In the genomic region with DNA sequence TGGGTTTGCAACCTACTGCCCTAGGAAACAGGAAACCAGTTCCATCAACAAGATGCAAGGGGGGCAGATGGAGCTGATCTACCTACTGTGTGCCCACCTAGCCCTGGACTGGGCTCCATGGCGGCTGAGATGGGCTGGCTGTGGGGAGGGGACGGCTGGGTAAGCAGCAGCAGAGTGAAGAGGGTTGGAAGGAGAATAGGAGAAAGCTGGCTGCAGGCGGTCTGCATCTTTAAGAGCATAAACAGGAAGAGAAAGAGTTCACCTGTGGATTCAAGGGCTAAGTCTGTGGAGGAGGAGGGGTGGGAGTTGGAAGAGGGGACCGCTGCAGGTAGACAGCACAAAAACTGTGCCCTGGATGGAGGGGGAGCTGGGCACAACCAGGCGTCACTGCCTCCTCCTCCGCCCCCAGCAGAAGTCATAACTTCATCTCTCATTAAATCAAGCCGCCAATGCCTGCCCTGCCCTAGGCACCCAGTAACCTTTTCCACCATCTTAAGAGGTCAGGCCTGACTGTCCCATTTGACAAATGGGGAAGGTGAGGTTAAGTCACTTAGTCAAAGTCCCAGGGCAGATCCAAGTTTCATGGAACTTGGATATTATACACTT, we compare ENCODE assay signal across 20 cellular contexts. TPM values are rescaled to one million over a fixed set of nuclear protein-coding genes. Genes with fewer than 3 reads are reported as not detected.
"Had no signal": no experiment of that assay in that cellular context is flagged by ENCODE, and none has a peak within 500 bp of the region (broad histone marks: within the 10 kb centered on the region; RNA-seq: fewer than 3 reads in every experiment).

No MANE protein-coding gene starts in this region.

- H2AFZ ChIP-seq: parathyroid adenoma had no signal

- H3K9ac ChIP-seq: parathyroid adenoma had no signal

- DNase-seq: activated CD4-positive, alpha-beta T cell treated with anti-CD3 and anti-CD28 coated beads for 36 hours; activated CD8-positive, alpha-beta memory T cell treated with anti-CD3 and anti-CD28 coated beads for 24 hours; activated gamma-delta T cell; activated naive CD8-positive, alpha-beta T cell treated with anti-CD3 and anti-CD28 coated beads for 36 hours; aorta; effector CD4-positive, alpha-beta T cell; heart left ventricle; naive B cell; SW 1271; T1000 had no signal

- FAIRE-seq: bronchial epithelial cell, endothelial cell of umbilical vein, frontal cortex, islet of Langerhans had no signal

- H3K79me2 ChIP-seq: parathyroid adenoma had no signal

- H3K36me3 ChIP-seq: heart left ventricle, SJSA1, tibial artery had no signal

- H3K27me3 ChIP-seq: heart left ventricle had no signal

- H3K4me1 ChIP-seq: heart left ventricle, parathyroid adenoma, SJSA1, tibial artery had no signal

- H3K27me3 Mint-ChIP-seq: activated naive CD8-positive, alpha-beta T cell treated with anti-CD3 and anti-CD28 coated beads for 36 hours; stimulated activated memory B cell treated with anti-CD40 and anti-IgM and Interleukin-4, amounts not matched to agents 10 μg/mL and 1 μg/mL and 100 μg/mL, for 72 hours had no signal

- H3K4me3 ChIP-seq: heart left ventricle, SJSA1, tibial artery had no signal

- H3K4me1 Mint-ChIP-seq: naive B cell; stimulated activated memory B cell treated with anti-CD40 and anti-IgM and Interleukin-4, amounts not matched to agents 10 μg/mL and 1 μg/mL and 100 μg/mL, for 72 hours had no signal

- H3K9me3 Mint-ChIP-seq: activated naive CD8-positive, alpha-beta T cell treated with anti-CD3 and anti-CD28 coated beads for 36 hours; stimulated activated memory B cell treated with anti-CD40 and anti-IgM and Interleukin-4, amounts not matched to agents 10 μg/mL and 1 μg/mL and 100 μg/mL, for 72 hours had no signal

- H3K4me3 Mint-ChIP-seq: activated CD4-positive, alpha-beta T cell treated with anti-CD3 and anti-CD28 coated beads for 36 hours; activated naive CD8-positive, alpha-beta T cell treated with anti-CD3 and anti-CD28 coated beads for 36 hours; naive B cell; stimulated activated memory B cell treated with anti-CD40 and anti-IgM and Interleukin-4, amounts not matched to agents 10 μg/mL and 1 μg/mL and 100 μg/mL, for 72 hours had no signal

- ATAC-seq: activated CD4-positive, alpha-beta T cell treated with anti-CD3 and anti-CD28 coated beads for 36 hours; heart left ventricle; stimulated activated memory B cell treated with anti-CD40 and anti-IgM and Interleukin-4, amounts not matched to agents 10 μg/mL and 1 μg/mL and 100 μg/mL, for 72 hours had no signal

- H3K36me3 Mint-ChIP-seq: activated naive CD8-positive, alpha-beta T cell treated with anti-CD3 and anti-CD28 coated beads for 36 hours; naive B cell; stimulated activated memory B cell treated with anti-CD40 and anti-IgM and Interleukin-4, amounts not matched to agents 10 μg/mL and 1 μg/mL and 100 μg/mL, for 72 hours had no signal

- H3K27ac Mint-ChIP-seq: activated CD4-positive, alpha-beta T cell treated with anti-CD3 and anti-CD28 coated beads for 36 hours; activated naive CD8-positive, alpha-beta T cell treated with anti-CD3 and anti-CD28 coated beads for 36 hours; stimulated activated memory B cell treated with anti-CD40 and anti-IgM and Interleukin-4, amounts not matched to agents 10 μg/mL and 1 μg/mL and 100 μg/mL, for 72 hours had no signal

- H3K9me3 ChIP-seq: heart left ventricle, SJSA1, tibial artery had no signal

- H3K27ac ChIP-seq: heart left ventricle, parathyroid adenoma, SJSA1, tibial artery had no signal

RNA-seq across cellular contexts. Expression of a gene that starts 0.7 kb away (rescaled TPM):
- total RNA-seq: activated CD4-positive, alpha-beta T cell treated with anti-CD3 and anti-CD28 coated beads for 36 hours; activated naive CD8-positive, alpha-beta T cell treated with anti-CD3 and anti-CD28 coated beads for 36 hours; aorta; bronchial epithelial cell; endothelial cell of umbilical vein; frontal cortex; heart left ventricle; renal cortical epithelial cell; SJSA1 had no signal
- polyA plus RNA-seq: endothelial cell of umbilical vein had no signal

RNA-seq across cellular contexts. Expression of a gene that starts 32.0 kb away (rescaled TPM):
- total RNA-seq: activated CD4-positive, alpha-beta T cell treated with anti-CD3 and anti-CD28 coated beads for 36 hours; activated naive CD8-positive, alpha-beta T cell treated with anti-CD3 and anti-CD28 coated beads for 36 hours; aorta; bronchial epithelial cell; endothelial cell of umbilical vein; frontal cortex; heart left ventricle; liver; renal cortical epithelial cell; SJSA1 had no signal
- polyA plus RNA-seq: aorta, endothelial cell of umbilical vein, heart left ventricle, liver had no signal
